In the genomic region with DNA sequence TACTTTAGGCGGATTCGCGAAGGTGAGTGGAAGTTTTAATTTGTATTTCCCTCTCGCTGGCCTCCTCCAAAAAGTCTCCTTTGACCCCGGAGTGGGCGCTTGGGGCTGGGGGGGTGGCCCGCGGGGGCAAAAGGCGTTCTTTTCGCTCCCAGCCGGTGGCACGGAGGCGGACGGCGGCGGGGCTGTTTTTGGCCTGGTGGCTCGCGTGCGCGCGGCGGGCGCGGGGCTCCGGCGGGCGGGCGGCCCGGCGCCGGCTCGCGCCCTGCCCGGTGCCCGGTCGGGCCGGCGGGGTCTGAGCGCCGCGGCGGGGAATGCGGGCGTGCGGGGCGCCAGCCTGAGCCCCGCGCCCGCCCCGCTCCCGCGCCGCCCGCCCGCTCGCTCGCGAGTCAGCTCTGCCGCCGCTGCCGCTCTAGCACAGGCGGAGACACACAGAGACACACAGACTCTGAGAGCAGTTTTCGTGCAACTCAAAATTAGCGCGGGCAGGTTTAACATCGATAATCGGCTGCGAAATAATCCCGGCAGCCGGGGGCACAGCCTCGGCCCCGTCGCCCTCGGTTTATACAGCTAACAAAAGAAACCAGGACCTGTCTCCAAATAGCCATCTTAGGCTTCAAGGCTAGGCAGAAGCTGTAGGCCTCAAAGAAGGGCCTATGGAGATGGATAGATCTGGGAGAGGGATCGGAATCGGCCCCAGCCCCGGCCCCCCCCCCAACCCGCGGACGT, we compare ENCODE assay signal across 8 cellular contexts. TPM values are rescaled to one million over a fixed set of nuclear protein-coding genes. Genes with fewer than 3 reads are reported as not detected.
A peak's percentile ranks its signal among the peaks of the same experiment; 100 is the strongest.
DNase-seq lines count a peak whose midpoint lies in the region; ATAC-seq, FAIRE-seq and TF ChIP-seq lines count a peak whose summit lies in the region.

No MANE protein-coding gene starts in this region.

- CTCF ChIA-PET in CD4-positive, alpha-beta T cell (lab: Charles Lee) = interaction anchor here (0.7 to 2.6 kb wide), 5 partner anchors 12 to 514 kb away, joined by 3 to 16 read pairs (median 5); a partner anchor contains a TSS

- peak overlapping the region; percentile 89 for H3K4me2 ChIP-seq in neural progenitor cell

- POLR2A ChIA-PET in CD4-positive, alpha-beta T cell (lab: Charles Lee) = interaction anchor here (0.7 to 7.4 kb wide), 18 partner anchors 10 to 793 kb away, joined by 3 to 98 read pairs (median 4); a partner anchor contains a TSS

- peak overlapping the region; percentile 88 for H3K4me3 ChIP-seq in neural progenitor cell

- DNase-seq in CD4-positive, alpha-beta T cell = peak; percentile 37 to 65 (median 56)
- peak; percentile 61 for DNase-seq in HT-29 (ENCODE audit: low spot score)
- DNase-seq in RPMI7951 (ENCODE audit: low read depth) = peak; percentile 50
- peak; percentile 24 for DNase-seq in activated gamma-delta T cell treated with anti-CD3 and anti-CD28 coated beads, Interleukin-2, amount 50 U/mL, for 16 hours (ENCODE audit: low read depth)
- DNase-seq in frontal cortex (ENCODE audit: low spot score in 2 of 2) = peak; percentile 12 to 44
- DNase-seq in neural progenitor cell (ENCODE audit: low spot score) = peak; percentile 76
- peak in 43 of 49 donors; percentile 2 to 69 (median 40) for DNase-seq in substantia nigra (lab: John Stamatoyannopoulos, UW)

- TF ChIP-seq CTCF in CD4-positive, alpha-beta T cell (IDR thresholded peaks at IDR 0.05) = no peak
- no peak for TF ChIP-seq CTCF in neural progenitor cell (IDR thresholded peaks at IDR 0.05)

- intact Hi-C loops in CD4-positive, alpha-beta T cell (cut with DNase I, micrococcal nuclease) = loop anchor here in 1 of 2 experiments (10.0 kb wide), 2 partner anchors 515 to 535 kb away; a partner anchor contains a TSS

- H3K27me3 ChIP-seq in CD4-positive, alpha-beta T cell (ENCODE audit: control insufficient read depth, insufficient read depth, low read length) = no peaks in the 10 kb centered on the region
- no peaks in the 10 kb centered on the region for H3K27me3 ChIP-seq in neural progenitor cell

- FAIRE-seq in frontal cortex (lab: Jason Lieb, UNC) = no peak

- peak overlapping the region; percentile 93 for H3K4me3 Mint-ChIP-seq in CD4-positive, alpha-beta T cell
- peak overlapping the region; percentile 95 for H3K4me3 Mint-ChIP-seq in neural progenitor cell

- peaks cover 75% of the 10 kb centered on the region for H3K79me2 ChIP-seq in neural progenitor cell (ENCODE audit: low read depth)

- H3K9ac ChIP-seq in neural progenitor cell = peak overlapping the region; percentile 90

- H3F3A ChIP-seq in neural progenitor cell (ENCODE audit: low read depth) = peaks cover 43% of the 10 kb centered on the region

- peak overlapping the region; percentile 86 for H2AFZ ChIP-seq in neural progenitor cell (replicated peaks)

- peaks cover 47% of the 10 kb centered on the region for H3K4me1 Mint-ChIP-seq in CD4-positive, alpha-beta T cell (ENCODE audit: low read depth)
- peaks cover 16% of the 10 kb centered on the region for H3K4me1 Mint-ChIP-seq in neural progenitor cell

- H3K9me3 Mint-ChIP-seq in CD4-positive, alpha-beta T cell = no peaks in the 10 kb centered on the region
- H3K9me3 Mint-ChIP-seq in neural progenitor cell = peaks cover 3% of the 10 kb centered on the region

- H3K27me3 Mint-ChIP-seq in CD4-positive, alpha-beta T cell = no peaks in the 10 kb centered on the region
- no peaks in the 10 kb centered on the region for H3K27me3 Mint-ChIP-seq in neural progenitor cell (ENCODE audit: insufficient read depth, low read depth)

- H3K27ac Mint-ChIP-seq in CD4-positive, alpha-beta T cell = peak overlapping the region; percentile 84
- H3K27ac Mint-ChIP-seq in neural progenitor cell = peak overlapping the region; percentile 96

- H4K20me1 ChIP-seq in neural progenitor cell (ENCODE audit: low read depth) = peaks cover 15% of the 10 kb centered on the region

- H3K36me3 Mint-ChIP-seq in CD4-positive, alpha-beta T cell (ENCODE audit: low read depth) = peaks cover 52% of the 10 kb centered on the region
- peaks cover 18% of the 10 kb centered on the region for H3K36me3 Mint-ChIP-seq in neural progenitor cell

- peak; percentile 5 for ATAC-seq in CD4-positive, alpha-beta T cell (ENCODE audit: poor library complexity)
- ATAC-seq in GM18517 (IDR thresholded peaks at IDR 0.05; ENCODE audit: unreplicated experiment) = no peak

- H3K4me1 ChIP-seq in neural progenitor cell = peaks cover 25% of the 10 kb centered on the region

- peaks cover 28% of the 10 kb centered on the region for H3K36me3 ChIP-seq in neural progenitor cell

- H3K27ac ChIP-seq in CD4-positive, alpha-beta T cell (ENCODE audit: low read depth, low read length) = peak overlapping the region; percentile 99
- peak overlapping the region; percentile 97 for H3K27ac ChIP-seq in neural progenitor cell
- H3K27ac ChIP-seq in substantia nigra (ENCODE audit: low read depth, low read length, poor library complexity, severe bottlenecking) = peak overlapping the region; percentile 97

- no peaks in the 10 kb centered on the region for H3K9me3 ChIP-seq in CD4-positive, alpha-beta T cell (ENCODE audit: control insufficient read depth, low read length)
- no peaks in the 10 kb centered on the region for H3K9me3 ChIP-seq in neural progenitor cell (ENCODE audit: low read depth)

RNA-seq across cellular contexts. Expression of a gene that starts 0.8 kb away (rescaled TPM):
- 10 to 100 TPM; 49.0 to 51.3 TPM for total RNA-seq in CD4-positive, alpha-beta T cell
- total RNA-seq in HT-29 (2014; rRNA removed; shearing (Covaris generic)) = 10.0 and 11.1 TPM in 2 replicates
- 11.7 and 16.7 TPM in 2 replicates for total RNA-seq in RPMI7951 (2014; rRNA removed; shearing (Covaris generic))
- 35.9 TPM for total RNA-seq in frontal cortex
- 73.3 and 86.4 TPM in 2 replicates for total RNA-seq in neural progenitor cell (ENCODE audit: low replicate concordance)

Comparison
In these comparisons a context has a peak if more than half of its experiments do, and no peak if none do; other contexts are left out.
1. DNase-seq: peak in every context shown above with its lines; median percentile 76 in neural progenitor cell; 61 in HT-29; 56 in CD4-positive, alpha-beta T cell; 50 in RPMI7951; 40 in substantia nigra; 28 in frontal cortex; 24 in activated gamma-delta T cell treated with anti-CD3 and anti-CD28 coated beads, Interleukin-2, amount 50 U/mL, for 16 hours.